ENCODE assay signal across 9 cellular contexts in genomic region chr10:69321037-69321715, GRCh38. TPM values are rescaled to one million over a fixed set of nuclear protein-coding genes. Genes with fewer than 3 reads are reported as not detected.
DNase-seq lines count a peak whose midpoint lies in the region; ATAC-seq and TF ChIP-seq lines count a peak whose summit lies in the region.
"Had no signal": no experiment of that assay in that cellular context is flagged by ENCODE, and none has a peak within 500 bp of the region (broad histone marks: within the 10 kb centered on the region; RNA-seq: fewer than 3 reads in every experiment).

No MANE protein-coding gene starts in this region.

- no peaks in the 10 kb centered on the region for H3K9me3 ChIP-seq in CD4-positive, CD25-positive, alpha-beta regulatory T cell (ENCODE audit: control insufficient read depth in 2 of 2, low read length in 2 of 2)
- H3K9me3 ChIP-seq in OCI-LY1 (ENCODE audit: low read length) = no peaks in the 10 kb centered on the region

- no peak for ATAC-seq in CD4-positive, CD25-positive, alpha-beta regulatory T cell (ENCODE audit: low read depth in 2 of 2)
- no peak for ATAC-seq in HG02571 (IDR thresholded peaks at IDR 0.05; ENCODE audit: unreplicated experiment)

- H3K4me3 ChIP-seq in CD4-positive, CD25-positive, alpha-beta regulatory T cell (ENCODE audit: low read depth, low read length) = no peak overlapping the region
- H3K4me3 ChIP-seq in OCI-LY1 (ENCODE audit: low read depth, low read length, poor library complexity, severe bottlenecking) (peak overlapping the region; percentile 97), coronary artery (peak overlapping the region; percentile 100)

- H3K4me3 Mint-ChIP-seq in CD4-positive, CD25-positive, alpha-beta regulatory T cell = peak overlapping the region; percentile 95 to 99 (median 96)
- H3K4me3 Mint-ChIP-seq in nephron = peak overlapping the region; percentile 93 to 97 (median 96)

- no peaks in the 10 kb centered on the region for H3K9me2 ChIP-seq in OCI-LY1 (ENCODE audit: low read depth, low read length)

- H3K9ac ChIP-seq in OCI-LY1 (ENCODE audit: low read length) = no peak overlapping the region; the same call in 1 of the 2 replicates

- peaks cover 18 to 72% (median 26%) of the 10 kb centered on the region in 4 donors for H3K4me1 Mint-ChIP-seq in CD4-positive, CD25-positive, alpha-beta regulatory T cell
- H3K4me1 Mint-ChIP-seq in nephron = peaks cover 27% of the 10 kb centered on the region

- no peaks in the 10 kb centered on the region for H3K27me3 Mint-ChIP-seq in CD4-positive, CD25-positive, alpha-beta regulatory T cell
- no peaks in the 10 kb centered on the region for H3K27me3 Mint-ChIP-seq in nephron (ENCODE audit: low read depth)

- H3K27ac Mint-ChIP-seq in CD4-positive, CD25-positive, alpha-beta regulatory T cell = peak overlapping the region; percentile 5 to 95 (median 37)
- H3K27ac Mint-ChIP-seq in nephron = peak overlapping the region in 1 of 3 experiments; percentile 44

- no peaks in the 10 kb centered on the region for H3F3A ChIP-seq in OCI-LY1 (ENCODE audit: insufficient read depth, low read length)

- H3K36me3 ChIP-seq in CD4-positive, CD25-positive, alpha-beta regulatory T cell (ENCODE audit: control insufficient read depth, insufficient read depth, low read length) = no peaks in the 10 kb centered on the region
- no peaks in the 10 kb centered on the region; the same call in 1 of the 2 replicates for H3K36me3 ChIP-seq in OCI-LY1 (ENCODE audit: insufficient read depth, low read length)

- H3K4me2 ChIP-seq in OCI-LY1 (ENCODE audit: low read length) = peak overlapping the region; percentile 75; the same call in 1 of the 2 replicates

- peak overlapping the region; percentile 96 for H3K27ac ChIP-seq in CD4-positive, CD25-positive, alpha-beta regulatory T cell (ENCODE audit: insufficient read depth, low read length, poor library complexity, severe bottlenecking)
- H3K27ac ChIP-seq in OCI-LY1 (ENCODE audit: low read depth, low read length, poor library complexity, severe bottlenecking) (peak overlapping the region; percentile 3), coronary artery (peak overlapping the region; percentile 40 to 97)

- H2AFZ ChIP-seq in OCI-LY1 (ENCODE audit: low read length) = no peak overlapping the region

- H3K79me2 ChIP-seq in OCI-LY1 (ENCODE audit: insufficient read depth, low read length) = peaks cover 28% of the 10 kb centered on the region

- no peaks in the 10 kb centered on the region for H3K36me3 Mint-ChIP-seq in CD4-positive, CD25-positive, alpha-beta regulatory T cell
- no peaks in the 10 kb centered on the region for H3K36me3 Mint-ChIP-seq in nephron (ENCODE audit: low read depth)

- no peaks in the 10 kb centered on the region for H3K9me3 Mint-ChIP-seq in CD4-positive, CD25-positive, alpha-beta regulatory T cell
- no peaks in the 10 kb centered on the region for H3K9me3 Mint-ChIP-seq in nephron

- H4K20me1 ChIP-seq in OCI-LY1 (ENCODE audit: insufficient read depth, low read length) = no peaks in the 10 kb centered on the region

- no peak for TF ChIP-seq CTCF in OCI-LY1 (IDR thresholded peaks at IDR 0.05; ENCODE audit: low read length)
- TF ChIP-seq CTCF in coronary artery (IDR thresholded peaks at IDR 0.05) = no peak
- no peak for TF ChIP-seq CTCF in nephron (IDR thresholded peaks at IDR 0.05; ENCODE audit: unreplicated experiment in 3 of 3)

- H3K4me1 ChIP-seq in CD4-positive, CD25-positive, alpha-beta regulatory T cell (ENCODE audit: control insufficient read depth, insufficient read depth, low read length, poor library complexity, severe bottlenecking) = peaks cover 50% of the 10 kb centered on the region
- peaks cover 33% of the 10 kb centered on the region for H3K4me1 ChIP-seq in OCI-LY1 (ENCODE audit: insufficient read depth, low read length, severe bottlenecking)

- H3K27me3 ChIP-seq in CD4-positive, CD25-positive, alpha-beta regulatory T cell (ENCODE audit: control insufficient read depth, insufficient read depth, low read length) = no peaks in the 10 kb centered on the region
- no peaks in the 10 kb centered on the region for H3K27me3 ChIP-seq in OCI-LY1 (ENCODE audit: insufficient read depth, low read length)

- no peak for DNase-seq in CD4-positive, CD25-positive, alpha-beta regulatory T cell
- DNase-seq in coronary artery (ENCODE audit: low spot score) (no peak), NOMO-1 (lab: John Stamatoyannopoulos, UW; ENCODE audit: unreplicated experiment in 2 of 2) (no peak), mucosa of gallbladder (ENCODE audit: low spot score) (no peak), NCI-H1436 treated with DMSO at 0.1 percent for 48 hours (lab: John Stamatoyannopoulos, UW) (no peak)
- DNase-seq: NCI-H345 had no signal

RNA-seq across cellular contexts. Expression of gene HK1, which starts 42.9 kb away (rescaled TPM):
- 86.4 TPM for total RNA-seq in CD4-positive, CD25-positive, alpha-beta regulatory T cell
- 100 to 1,000 TPM in 3 of 4 donors, 10 to 100 TPM in 1; 95.6 to 115 (median 106) TPM for polyA plus RNA-seq in CD4-positive, CD25-positive, alpha-beta regulatory T cell
- total RNA-seq in mucosa of gallbladder = 70.7 TPM

Comparison
In these comparisons a context has a peak if more than half of its experiments do, and no peak if none do; other contexts are left out.
1. H3K27ac ChIP-seq: peak in every context shown above with its lines; median percentile 96 in CD4-positive, CD25-positive, alpha-beta regulatory T cell; 68 in coronary artery; 3 in OCI-LY1.